18 cellular contexts compared by ENCODE assay signal in the genomic region with DNA sequence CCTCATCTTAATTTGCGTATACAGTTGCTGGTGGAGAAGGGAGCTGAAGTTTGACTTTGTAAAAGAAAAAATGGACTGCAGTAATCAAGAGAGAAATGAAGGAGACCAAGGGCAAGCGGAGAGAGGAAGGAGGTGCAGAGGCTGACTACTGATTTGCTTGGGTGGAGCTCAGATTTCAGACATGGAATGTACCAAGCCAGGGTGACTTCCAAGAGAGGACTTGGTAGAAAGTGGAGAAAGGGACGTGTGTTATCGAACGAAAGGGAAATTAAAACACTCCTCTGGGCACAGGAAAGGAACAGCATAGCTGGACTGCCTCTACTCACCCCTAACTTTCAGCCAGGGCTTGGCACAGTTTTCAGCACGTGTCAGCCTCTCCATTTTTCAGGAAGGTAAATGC. TPM values are rescaled to one million over a fixed set of nuclear protein-coding genes. Genes with fewer than 3 reads are reported as not detected.
DNase-seq lines count a peak whose midpoint lies in the region; TF ChIP-seq lines count a peak whose summit lies in the region.
"Had no signal": no experiment of that assay in that cellular context is flagged by ENCODE, and none has a peak within 500 bp of the region (broad histone marks: within the 10 kb centered on the region; RNA-seq: fewer than 3 reads in every experiment).

No MANE protein-coding gene starts in this region.

- H3K9ac ChIP-seq in skeletal muscle tissue (ENCODE audit: low read depth in 1 of 3, low read length in 3 of 3) = peak overlapping the region; percentile 52 to 70 (median 68)
- H3K9ac ChIP-seq: KMS-11 had no signal

- H3K4me3 ChIP-seq in fibroblast of the aortic adventitia (ENCODE audit: low read depth, low read length) (no peak overlapping the region), skeletal muscle tissue (ENCODE audit: low read length in 3 of 3) (peak overlapping the region; percentile 28 to 49 (median 46)), ascending aorta (no peak overlapping the region)
- H3K4me3 ChIP-seq: Peyer's patch had no signal

- intact Hi-C loops in ascending aorta (cut with DNase I) = no loop called here

- H3K27ac ChIP-seq in skeletal muscle tissue (ENCODE audit: low read depth, low read length) (peak overlapping the region; percentile 73), ascending aorta (peak overlapping the region in 1 of 2 donors; percentile 40)
- H3K27ac ChIP-seq: HL-60, KMS-11, Peyer's patch had no signal

- no peak for TF ChIP-seq POLR2A in erythroblast (IDR thresholded peaks at IDR 0.05; ENCODE audit: low read length)

- H3K36me3 ChIP-seq in skeletal muscle tissue (ENCODE audit: control insufficient read depth in 3 of 3, insufficient read depth in 3 of 3, low read length in 3 of 3) (no peaks in the 10 kb centered on the region), ascending aorta (no peaks in the 10 kb centered on the region)
- H3K36me3 ChIP-seq: Peyer's patch had no signal

- peaks cover 0 to 4% (median 0%) of the 10 kb centered on the region in 3 donors for H3K9me3 ChIP-seq in skeletal muscle tissue (ENCODE audit: control insufficient read depth in 3 of 3, low read length in 3 of 3)
- H3K9me3 ChIP-seq in ascending aorta = peaks cover 0 to 12% of the 10 kb centered on the region in 2 donors

- DNase-seq in HT1080 (ENCODE audit: low read depth) = peak; percentile 29
- DNase-seq in RPMI7951 (ENCODE audit: low read depth) = peak; percentile 20
- DNase-seq in fibroblast of the aortic adventitia (ENCODE audit: low read depth) = peak; percentile 2
- DNase-seq in ascending aorta (ENCODE audit: low spot score in 2 of 2) = no peak
- no peak for DNase-seq in mucosa of gallbladder (ENCODE audit: low spot score)
- no peak for DNase-seq in erythroblast (lab: John Stamatoyannopoulos, UW)
- DNase-seq: CD8-positive, alpha-beta memory T cell; HCEC 1CT; MM.1S; NCI-H1105 treated with DMSO at 0.1 percent for 48 hours; NCI-H187 treated with DMSO at 0.1 percent for 48 hours; NCI-H446; NCI-H748 treated with DMSO at 0.1 percent for 48 hours; Peyer's patch; SHP77 treated with DMSO at 0.1 percent for 48 hours had no signal

- no peak for TF ChIP-seq CTCF in fibroblast of the aortic adventitia (IDR thresholded peaks at IDR 0.05; ENCODE audit: insufficient read depth, low read length)
- no peak for TF ChIP-seq CTCF in ascending aorta (IDR thresholded peaks at IDR 0.05)

- H3K4me1 ChIP-seq in skeletal muscle tissue (ENCODE audit: control insufficient read depth in 3 of 3, insufficient read depth in 3 of 3, low read length in 3 of 3) = peaks cover 10 to 25% (median 16%) of the 10 kb centered on the region in 3 donors
- no peaks in the 10 kb centered on the region for H3K4me1 ChIP-seq in ascending aorta
- H3K4me1 ChIP-seq: Peyer's patch had no signal

- no peaks in the 10 kb centered on the region for H3K27me3 ChIP-seq in skeletal muscle tissue (ENCODE audit: control insufficient read depth in 3 of 3, insufficient read depth in 3 of 3, low read length in 3 of 3)
- no peaks in the 10 kb centered on the region for H3K27me3 ChIP-seq in ascending aorta
- H3K27me3 ChIP-seq: Peyer's patch had no signal

RNA-seq across cellular contexts. Expression of gene HEATR1, which starts 15.1 kb away (rescaled TPM):
- total RNA-seq in HT1080 (2014; rRNA removed; shearing (Covaris generic)) = 38.6 and 42.8 TPM in 2 replicates
- polyA plus RNA-seq in HT1080 (2015; cell fraction: cytosol; rRNA removed) = 21.0 and 28.0 TPM in 2 replicates
- polyA plus RNA-seq in HT1080 (2015; cell fraction: nucleus; rRNA removed) = 104 and 107 TPM in 2 replicates
- total RNA-seq in RPMI7951 (2014; rRNA removed; shearing (Covaris generic)) = 21.6 and 23.3 TPM in 2 replicates
- total RNA-seq in fibroblast of the aortic adventitia (ENCODE audit: low replicate concordance) (48.6 and 62.5 TPM in 2 replicates), skeletal muscle tissue (34.4 TPM), ascending aorta (14.2 TPM), mucosa of gallbladder (18.9 TPM)

Comparison
In these comparisons a context has a peak if more than half of its experiments do, and no peak if none do; other contexts are left out.
1. DNase-seq: peak in HT1080 (single experiment), RPMI7951 (single experiment) and fibroblast of the aortic adventitia (single experiment); none in ascending aorta (0 of 2), mucosa of gallbladder (single experiment) and erythroblast (0 of 2).
2. H3K4me3 ChIP-seq: peak in skeletal muscle tissue (3 of 3); none in fibroblast of the aortic adventitia (single experiment) and ascending aorta (0 of 2).